8 cellular contexts compared by ENCODE assay signal in genomic region chr3:73391984-73392383, GRCh38.
"Had no signal": no experiment of that assay in that cellular context is flagged by ENCODE, and none has a peak within 500 bp of the region (broad histone marks: within the 10 kb centered on the region; RNA-seq: fewer than 3 reads in every experiment).

No MANE protein-coding gene starts in this region.

- H3K4me1 Mint-ChIP-seq: H9 had no signal

- H3K4me3 Mint-ChIP-seq: H9, HFFc6 had no signal

- H3K27ac ChIP-seq: GM23248 had no signal

- H3K27ac Mint-ChIP-seq: HFFc6 had no signal

- H3K9me3 ChIP-seq: HAP-1 had no signal

- H3K4me1 ChIP-seq: HAP-1 had no signal

- H3K36me3 ChIP-seq: HAP-1 had no signal

- H3K9me3 Mint-ChIP-seq: H9, HFFc6 had no signal

- ATAC-seq: HCT116 had no signal

- H3K4me3 ChIP-seq: GM23248, HAP-1 had no signal

- H2AFZ ChIP-seq: GM23248 had no signal

- DNase-seq: GM23248, GOT3, H7, H9, HCEC 1CT, HFFc6 had no signal
